23 cellular contexts compared by ENCODE assay signal in the genomic region with DNA sequence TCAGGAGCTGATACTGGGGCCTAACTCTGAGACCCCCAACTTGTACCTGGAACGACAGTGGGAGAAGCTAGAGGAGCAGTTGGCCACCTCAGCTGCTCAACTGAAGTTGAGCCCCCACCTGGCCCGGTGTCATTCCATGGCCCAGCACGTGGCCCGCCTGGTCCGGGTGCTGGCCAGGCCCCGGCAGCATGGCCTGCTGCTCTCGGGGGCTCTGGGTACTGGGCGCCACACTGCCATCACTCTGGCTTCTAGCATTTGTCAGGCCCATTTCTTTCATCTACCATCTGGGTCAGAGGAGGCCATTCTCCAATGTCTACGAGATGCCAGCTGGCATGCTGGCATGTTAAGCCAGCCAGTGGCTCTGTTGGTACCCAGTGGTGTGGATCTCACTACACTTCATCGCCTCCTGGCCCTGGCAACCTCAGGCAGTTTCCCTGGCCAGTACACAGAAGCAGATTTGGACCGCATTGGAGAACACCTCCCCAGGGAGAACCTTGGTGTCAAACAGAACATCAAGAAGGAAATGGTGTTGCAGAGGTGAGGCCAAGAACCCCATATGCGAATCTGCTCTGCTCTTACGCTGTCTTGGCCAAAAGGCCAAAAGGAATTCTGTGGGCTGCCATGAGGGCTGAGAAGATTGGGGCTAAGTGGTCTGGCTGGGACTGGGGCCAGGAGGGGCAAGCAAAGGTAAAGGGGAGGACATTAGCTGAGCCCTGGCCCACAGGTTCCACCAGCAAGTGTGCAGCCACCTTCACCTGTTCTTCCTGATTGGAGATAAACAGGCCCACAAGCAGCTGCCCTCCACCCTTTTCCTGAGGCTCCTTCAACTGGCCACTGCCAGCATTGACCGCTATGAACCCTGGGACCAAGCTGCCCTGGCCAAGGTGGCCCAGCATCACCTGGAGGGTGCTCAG.
"Had no signal": no experiment of that assay in that cellular context is flagged by ENCODE, and none has a peak within 500 bp of the region (broad histone marks: within the 10 kb centered on the region; RNA-seq: fewer than 3 reads in every experiment).

No MANE protein-coding gene starts in this region.

- H3K27me3 Mint-ChIP-seq: activated CD4-positive, alpha-beta memory T cell treated with anti-CD3 and anti-CD28 coated beads, Interleukin-2, amount 10 ng/mL, durations not matched to agents 7 days and 5 days; activated naive CD4-positive, alpha-beta T cell treated with anti-CD3 and anti-CD28 coated beads, Interleukin-2, amount 10 ng/mL, durations not matched to agents 7 days and 5 days; naive B cell had no signal

- H3K4me1 Mint-ChIP-seq: activated CD4-positive, alpha-beta memory T cell treated with anti-CD3 and anti-CD28 coated beads, Interleukin-2, amount 10 ng/mL, durations not matched to agents 7 days and 5 days; activated naive CD4-positive, alpha-beta T cell treated with anti-CD3 and anti-CD28 coated beads, Interleukin-2, amount 10 ng/mL, durations not matched to agents 7 days and 5 days; neural progenitor cell; stimulated activated effector memory CD8-positive, alpha-beta T cell treated with anti-CD3 and anti-CD28 coated beads, Interleukin-12 subunit alpha, Interleukin-12 subunit beta, amount 100 ng/mL, for 72 hours had no signal

- H3K27me3 ChIP-seq: esophagus squamous epithelium, neural progenitor cell, ovary had no signal

- H3K27ac Mint-ChIP-seq: activated CD4-positive, alpha-beta memory T cell treated with anti-CD3 and anti-CD28 coated beads, Interleukin-2, amount 10 ng/mL, durations not matched to agents 7 days and 5 days; activated naive CD4-positive, alpha-beta T cell treated with anti-CD3 and anti-CD28 coated beads, Interleukin-2, amount 10 ng/mL, durations not matched to agents 7 days and 5 days; dendritic cell treated with granulocyte-macrophage colony-stimulating factor and Interleukin-4, amounts not matched to agents 40 ng/mL and 50 ng/mL, for 4 days; neural progenitor cell; stimulated activated effector memory CD8-positive, alpha-beta T cell treated with anti-CD3 and anti-CD28 coated beads, Interleukin-12 subunit alpha, Interleukin-12 subunit beta, amount 100 ng/mL, for 72 hours had no signal

- H3K27ac ChIP-seq: esophagus squamous epithelium, neural progenitor cell, ovary, thoracic aorta had no signal

- H3K36me3 Mint-ChIP-seq: activated naive CD4-positive, alpha-beta T cell treated with anti-CD3 and anti-CD28 coated beads, Interleukin-2, amount 10 ng/mL, durations not matched to agents 7 days and 5 days; neural progenitor cell; stimulated activated effector memory CD8-positive, alpha-beta T cell treated with anti-CD3 and anti-CD28 coated beads, Interleukin-12 subunit alpha, Interleukin-12 subunit beta, amount 100 ng/mL, for 72 hours had no signal

- H3K4me3 ChIP-seq: esophagus squamous epithelium, mucosa of descending colon, neural progenitor cell, ovary, smooth muscle cell, thoracic aorta had no signal

- H3K9me3 Mint-ChIP-seq: activated CD4-positive, alpha-beta memory T cell treated with anti-CD3 and anti-CD28 coated beads, Interleukin-2, amount 10 ng/mL, durations not matched to agents 7 days and 5 days; activated naive CD4-positive, alpha-beta T cell treated with anti-CD3 and anti-CD28 coated beads, Interleukin-2, amount 10 ng/mL, durations not matched to agents 7 days and 5 days; activated T-cell treated with anti-CD3 and anti-CD28 coated beads, Interleukin-2, amount 50 U/mL, for 4 hours; dendritic cell treated with granulocyte-macrophage colony-stimulating factor and Interleukin-4, amounts not matched to agents 40 ng/mL and 50 ng/mL, for 4 days; naive B cell; neural progenitor cell; stimulated activated effector memory CD8-positive, alpha-beta T cell treated with anti-CD3 and anti-CD28 coated beads, Interleukin-12 subunit alpha, Interleukin-12 subunit beta, amount 100 ng/mL, for 72 hours had no signal

- FAIRE-seq: endothelial cell of umbilical vein, keratinocyte had no signal

- ATAC-seq: activated T-cell treated with anti-CD3 and anti-CD28 coated beads, Interleukin-2, amount 50 U/mL, for 4 hours; sciatic nerve; stimulated activated effector memory CD8-positive, alpha-beta T cell treated with anti-CD3 and anti-CD28 coated beads, Interleukin-12 subunit alpha, Interleukin-12 subunit beta, amount 100 ng/mL, for 72 hours had no signal

- DNase-seq: activated CD4-positive, alpha-beta memory T cell treated with anti-CD3 and anti-CD28 coated beads, Interleukin-2, amount 10 ng/mL, durations not matched to agents 7 days and 5 days; activated CD4-positive, alpha-beta T cell treated with anti-CD3 and anti-CD28 coated beads for 48 hours; activated CD4-positive, CD25-positive, alpha-beta regulatory T cell; activated CD8-positive, alpha-beta memory T cell treated with anti-CD3 and anti-CD28 coated beads, Interleukin-2, amount 50 U/mL, for 4 hours; activated effector memory CD4-positive, alpha-beta T cell treated with Interleukin-2 at 50 U/mL for 16 hours; activated naive CD4-positive, alpha-beta T cell treated with anti-CD3 and anti-CD28 coated beads, Interleukin-2, amount 10 ng/mL, durations not matched to agents 7 days and 5 days; activated T-cell treated with anti-CD3 and anti-CD28 coated beads, Interleukin-2, amount 50 U/mL, for 4 hours; effector CD8-positive, alpha-beta T cell; esophagus squamous epithelium; hypothalamus; mucosa of descending colon; naive B cell; ovary; stimulated activated CD4-positive, alpha-beta T cell treated with anti-CD3 and anti-CD28 coated beads, Interleukin-4, amount 100 ng/mL, for 24 hours; T1000 had no signal

- H3K4me1 ChIP-seq: neural progenitor cell had no signal

- H3K36me3 ChIP-seq: neural progenitor cell, ovary had no signal

- H3K9me3 ChIP-seq: esophagus squamous epithelium, mucosa of descending colon, ovary, thoracic aorta had no signal

- H2AFZ ChIP-seq: neural progenitor cell had no signal

- H3K4me2 ChIP-seq: neural progenitor cell, smooth muscle cell had no signal

- H3K4me3 Mint-ChIP-seq: activated CD4-positive, alpha-beta memory T cell treated with anti-CD3 and anti-CD28 coated beads, Interleukin-2, amount 10 ng/mL, durations not matched to agents 7 days and 5 days; activated naive CD4-positive, alpha-beta T cell treated with anti-CD3 and anti-CD28 coated beads, Interleukin-2, amount 10 ng/mL, durations not matched to agents 7 days and 5 days; activated T-cell treated with anti-CD3 and anti-CD28 coated beads, Interleukin-2, amount 50 U/mL, for 4 hours; dendritic cell treated with granulocyte-macrophage colony-stimulating factor and Interleukin-4, amounts not matched to agents 40 ng/mL and 50 ng/mL, for 4 days; neural progenitor cell; stimulated activated effector memory CD8-positive, alpha-beta T cell treated with anti-CD3 and anti-CD28 coated beads, Interleukin-12 subunit alpha, Interleukin-12 subunit beta, amount 100 ng/mL, for 72 hours had no signal
